ENCODE assay signal across 37 cellular contexts in genomic region chr4:141039156-141039555, GRCh38.
"Had no signal": no experiment of that assay in that cellular context is flagged by ENCODE, and none has a peak within 500 bp of the region (broad histone marks: within the 10 kb centered on the region; RNA-seq: fewer than 3 reads in every experiment).

No MANE protein-coding gene starts in this region.

- H3K9me3 ChIP-seq: adrenal gland, ascending aorta had no signal

- H3K27ac Mint-ChIP-seq: activated naive CD4-positive, alpha-beta T cell treated with anti-CD3 and anti-CD28 coated beads for 36 hours; activated naive CD4-positive, alpha-beta T cell treated with anti-CD3 and anti-CD28 coated beads, Interleukin-2, amount 10 ng/mL, durations not matched to agents 7 days and 5 days; activated naive CD4-positive, alpha-beta T cell treated with anti-CD3 and anti-CD28 coated beads, Interleukin-2, amount 50 U/mL, for 24 hours; activated naive CD4-positive, alpha-beta T cell treated with anti-CD3 and anti-CD28 coated beads, Interleukin-2, amount 50 U/mL, for 72 hours; activated naive CD8-positive, alpha-beta T cell; activated naive CD8-positive, alpha-beta T cell treated with anti-CD3 and anti-CD28 coated beads for 36 hours; activated naive CD8-positive, alpha-beta T cell treated with anti-CD3 and anti-CD28 coated beads, Interleukin-2, amount 10 ng/mL, durations not matched to agents 7 days and 5 days; activated naive CD8-positive, alpha-beta T cell treated with anti-CD3 and anti-CD28 coated beads, Interleukin-2, amount 50 U/mL, for 24 hours; activated T-cell treated with anti-CD3 and anti-CD28 coated beads, Interleukin-2, amount 50 U/mL, for 24 hours; activated T-cell treated with anti-CD3 and anti-CD28 coated beads, Interleukin-2, amount 50 U/mL, for 72 hours; activated T-helper 1 cell treated with anti-CD3 and anti-CD28 coated beads, Interleukin-12 subunit alpha, Interleukin-12 subunit beta, Interleukin-2, Interleukin-4 antibody, amounts not matched to agents 30 ng/mL and 10 ng/mL and 1 ng/mL, durations not matched to agents 14 hours and 24 hours and 36 hours; activated T-helper 17 cell treated with anti-CD3 and anti-CD28 coated beads, Interleukin-2, amount 50 U/mL, for 72 hours; activated T-helper 2 cell treated with anti-CD3 and anti-CD28 coated beads, Interferon-gamma antibody, Interleukin-2, Interleukin-4, amounts not matched to agents 10 μg/mL and 5 μg/mL and 100 μg/mL, durations not matched to agents 14 hours and 24 hours and 36 hours; brain had no signal

- H3K36me3 Mint-ChIP-seq: activated naive CD4-positive, alpha-beta T cell treated with anti-CD3 and anti-CD28 coated beads, Interleukin-2, amount 10 ng/mL, durations not matched to agents 7 days and 5 days; activated naive CD4-positive, alpha-beta T cell treated with anti-CD3 and anti-CD28 coated beads, Interleukin-2, amount 50 U/mL, for 24 hours; activated naive CD4-positive, alpha-beta T cell treated with anti-CD3 and anti-CD28 coated beads, Interleukin-2, amount 50 U/mL, for 72 hours; activated naive CD8-positive, alpha-beta T cell; activated naive CD8-positive, alpha-beta T cell treated with anti-CD3 and anti-CD28 coated beads for 36 hours; activated naive CD8-positive, alpha-beta T cell treated with anti-CD3 and anti-CD28 coated beads, Interleukin-2, amount 10 ng/mL, durations not matched to agents 7 days and 5 days had no signal

- H3K9me3 Mint-ChIP-seq: activated naive CD4-positive, alpha-beta T cell treated with anti-CD3 and anti-CD28 coated beads for 36 hours; activated naive CD4-positive, alpha-beta T cell treated with anti-CD3 and anti-CD28 coated beads, Interleukin-2, amount 10 ng/mL, durations not matched to agents 7 days and 5 days; activated naive CD4-positive, alpha-beta T cell treated with anti-CD3 and anti-CD28 coated beads, Interleukin-2, amount 50 U/mL, for 24 hours; activated naive CD4-positive, alpha-beta T cell treated with anti-CD3 and anti-CD28 coated beads, Interleukin-2, amount 50 U/mL, for 72 hours; activated naive CD8-positive, alpha-beta T cell treated with anti-CD3 and anti-CD28 coated beads for 36 hours; activated naive CD8-positive, alpha-beta T cell treated with anti-CD3 and anti-CD28 coated beads, Interleukin-2, amount 10 ng/mL, durations not matched to agents 7 days and 5 days; activated naive CD8-positive, alpha-beta T cell treated with anti-CD3 and anti-CD28 coated beads, Interleukin-2, amount 50 U/mL, for 24 hours; activated T-cell treated with anti-CD3 and anti-CD28 coated beads, Interleukin-2, amount 50 U/mL, for 24 hours; activated T-cell treated with anti-CD3 and anti-CD28 coated beads, Interleukin-2, amount 50 U/mL, for 4 hours; activated T-cell treated with anti-CD3 and anti-CD28 coated beads, Interleukin-2, amount 50 U/mL, for 72 hours; activated T-helper 1 cell treated with anti-CD3 and anti-CD28 coated beads, Interleukin-12 subunit alpha, Interleukin-12 subunit beta, Interleukin-2, Interleukin-4 antibody, amounts not matched to agents 30 ng/mL and 10 ng/mL and 1 ng/mL, durations not matched to agents 14 hours and 24 hours and 36 hours; activated T-helper 17 cell treated with anti-CD3 and anti-CD28 coated beads, Interleukin-2, amount 50 U/mL, for 72 hours; activated T-helper 2 cell treated with anti-CD3 and anti-CD28 coated beads, Interferon-gamma antibody, Interleukin-2, Interleukin-4, amounts not matched to agents 10 μg/mL and 5 μg/mL and 100 μg/mL, durations not matched to agents 14 hours and 24 hours and 36 hours had no signal

- H3K27me3 Mint-ChIP-seq: activated naive CD4-positive, alpha-beta T cell treated with anti-CD3 and anti-CD28 coated beads, Interleukin-2, amount 50 U/mL, for 24 hours; activated naive CD8-positive, alpha-beta T cell; activated naive CD8-positive, alpha-beta T cell treated with anti-CD3 and anti-CD28 coated beads for 36 hours; activated naive CD8-positive, alpha-beta T cell treated with anti-CD3 and anti-CD28 coated beads, Interleukin-2, amount 50 U/mL, for 24 hours; activated T-cell treated with anti-CD3 and anti-CD28 coated beads, Interleukin-2, amount 50 U/mL, for 24 hours; central memory CD8-positive, alpha-beta T cell had no signal

- H3K27me3 ChIP-seq: adrenal gland, ascending aorta, brain microvascular endothelial cell, breast epithelium, cardiac muscle cell had no signal

- ATAC-seq: activated naive CD4-positive, alpha-beta T cell treated with anti-CD3 and anti-CD28 coated beads, Interleukin-2, amount 50 U/mL, for 72 hours; activated naive CD8-positive, alpha-beta T cell treated with anti-CD3 and anti-CD28 coated beads, Interleukin-2, amount 50 U/mL, for 24 hours; activated T-cell treated with anti-CD3 and anti-CD28 coated beads, Interleukin-2, amount 50 U/mL, for 4 hours; activated T-cell treated with anti-CD3 and anti-CD28 coated beads, Interleukin-2, amount 50 U/mL, for 72 hours; activated T-helper 17 cell treated with anti-CD3 and anti-CD28 coated beads, Interleukin-2, amount 50 U/mL, for 72 hours had no signal

- DNase-seq: activated effector memory CD4-positive, alpha-beta T cell treated with anti-CD3 and anti-CD28 coated beads, Interleukin-2, amount 50 U/mL, for 16 hours; activated effector memory CD4-positive, alpha-beta T cell treated with Interleukin-2 at 50 U/mL for 16 hours; activated gamma-delta T cell; activated gamma-delta T cell treated with Interleukin-2 at 50 U/mL for 16 hours; activated naive CD4-positive, alpha-beta T cell; activated naive CD4-positive, alpha-beta T cell treated with anti-CD3 and anti-CD28 coated beads for 36 hours; activated naive CD4-positive, alpha-beta T cell treated with anti-CD3 and anti-CD28 coated beads, Interleukin-2, amount 10 ng/mL, durations not matched to agents 7 days and 5 days; activated naive CD4-positive, alpha-beta T cell treated with anti-CD3 and anti-CD28 coated beads, Interleukin-2, amount 50 U/mL, for 16 hours; activated naive CD4-positive, alpha-beta T cell treated with Interleukin-2 at 50 U/mL for 16 hours; activated naive CD8-positive, alpha-beta T cell treated with anti-CD3 and anti-CD28 coated beads for 36 hours; activated naive CD8-positive, alpha-beta T cell treated with anti-CD3 and anti-CD28 coated beads, Interleukin-2, amount 10 ng/mL, durations not matched to agents 7 days and 5 days; activated naive CD8-positive, alpha-beta T cell treated with anti-CD3 and anti-CD28 coated beads, Interleukin-2, amount 50 U/mL, for 24 hours; activated T-cell treated with anti-CD3 and anti-CD28 coated beads, Interleukin-2, amount 50 U/mL, for 1 hour; activated T-cell treated with anti-CD3 and anti-CD28 coated beads, Interleukin-2, amount 50 U/mL, for 24 hours; activated T-cell treated with anti-CD3 and anti-CD28 coated beads, Interleukin-2, amount 50 U/mL, for 4 hours; activated T-cell treated with anti-CD3 and anti-CD28 coated beads, Interleukin-2, amount 50 U/mL, for 48 hours; activated T-cell treated with anti-CD3 and anti-CD28 coated beads, Interleukin-2, amount 50 U/mL, for 72 hours; adrenal gland; amniotic stem cell; amygdala; anterior cingulate cortex; aorta; brain microvascular endothelial cell; caudate nucleus; central memory CD4-positive, alpha-beta T cell; cerebellar nuclear complex had no signal

- H3K27ac ChIP-seq: adrenal gland, ascending aorta, brain microvascular endothelial cell, breast epithelium, cardiac muscle cell had no signal

- H3K4me3 Mint-ChIP-seq: activated naive CD4-positive, alpha-beta T cell treated with anti-CD3 and anti-CD28 coated beads for 36 hours; activated naive CD4-positive, alpha-beta T cell treated with anti-CD3 and anti-CD28 coated beads, Interleukin-2, amount 10 ng/mL, durations not matched to agents 7 days and 5 days; activated naive CD4-positive, alpha-beta T cell treated with anti-CD3 and anti-CD28 coated beads, Interleukin-2, amount 50 U/mL, for 24 hours; activated naive CD8-positive, alpha-beta T cell; activated naive CD8-positive, alpha-beta T cell treated with anti-CD3 and anti-CD28 coated beads for 36 hours; activated naive CD8-positive, alpha-beta T cell treated with anti-CD3 and anti-CD28 coated beads, Interleukin-2, amount 10 ng/mL, durations not matched to agents 7 days and 5 days; activated naive CD8-positive, alpha-beta T cell treated with anti-CD3 and anti-CD28 coated beads, Interleukin-2, amount 50 U/mL, for 24 hours; activated T-cell treated with anti-CD3 and anti-CD28 coated beads, Interleukin-2, amount 50 U/mL, for 24 hours; activated T-cell treated with anti-CD3 and anti-CD28 coated beads, Interleukin-2, amount 50 U/mL, for 4 hours; activated T-cell treated with anti-CD3 and anti-CD28 coated beads, Interleukin-2, amount 50 U/mL, for 72 hours; activated T-helper 1 cell treated with anti-CD3 and anti-CD28 coated beads, Interleukin-12 subunit alpha, Interleukin-12 subunit beta, Interleukin-2, Interleukin-4 antibody, amounts not matched to agents 30 ng/mL and 10 ng/mL and 1 ng/mL, durations not matched to agents 14 hours and 24 hours and 36 hours; activated T-helper 17 cell treated with anti-CD3 and anti-CD28 coated beads, Interleukin-2, amount 50 U/mL, for 72 hours; brain; central memory CD8-positive, alpha-beta T cell had no signal

- H3K4me1 Mint-ChIP-seq: activated naive CD4-positive, alpha-beta T cell treated with anti-CD3 and anti-CD28 coated beads, Interleukin-2, amount 10 ng/mL, durations not matched to agents 7 days and 5 days; activated naive CD4-positive, alpha-beta T cell treated with anti-CD3 and anti-CD28 coated beads, Interleukin-2, amount 50 U/mL, for 24 hours; activated naive CD8-positive, alpha-beta T cell treated with anti-CD3 and anti-CD28 coated beads for 36 hours; activated naive CD8-positive, alpha-beta T cell treated with anti-CD3 and anti-CD28 coated beads, Interleukin-2, amount 10 ng/mL, durations not matched to agents 7 days and 5 days; activated naive CD8-positive, alpha-beta T cell treated with anti-CD3 and anti-CD28 coated beads, Interleukin-2, amount 50 U/mL, for 24 hours; activated T-helper 17 cell treated with anti-CD3 and anti-CD28 coated beads, Interleukin-2, amount 50 U/mL, for 72 hours; central memory CD8-positive, alpha-beta T cell had no signal

- H3K4me1 ChIP-seq: breast epithelium had no signal

- H3K36me3 ChIP-seq: adrenal gland, ascending aorta, brain microvascular endothelial cell, breast epithelium, cardiac muscle cell had no signal

- H3K4me3 ChIP-seq: adrenal gland, ascending aorta, breast epithelium, cardiac muscle cell had no signal
